1 cellular context compared by ENCODE assay signal in the genomic region with DNA sequence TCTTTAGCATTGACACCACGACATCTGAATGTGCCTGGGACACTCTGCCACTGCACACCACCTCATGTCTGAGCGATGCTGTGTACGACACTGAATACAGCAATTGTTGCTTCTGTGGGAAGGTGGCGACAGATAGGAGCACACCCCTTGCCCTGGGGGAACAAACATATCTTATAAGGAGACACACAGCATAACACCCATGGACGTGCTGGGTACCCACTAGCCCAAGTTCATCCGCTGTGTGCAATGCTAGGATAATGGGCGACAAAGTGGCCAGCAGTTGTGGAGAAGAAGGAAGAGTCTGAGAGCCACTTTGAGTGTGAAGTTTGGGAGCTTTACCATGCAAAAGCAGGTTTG.
TF ChIP-seq lines count a peak whose summit lies in the region.

No MANE protein-coding gene starts in this region.

TF ChIP-seq in GM12878, 131 proteins besides CTCF, POLR2A, EP300 and RAD21 (continued from another document):
- TF ChIP-seq, protein P1, sequence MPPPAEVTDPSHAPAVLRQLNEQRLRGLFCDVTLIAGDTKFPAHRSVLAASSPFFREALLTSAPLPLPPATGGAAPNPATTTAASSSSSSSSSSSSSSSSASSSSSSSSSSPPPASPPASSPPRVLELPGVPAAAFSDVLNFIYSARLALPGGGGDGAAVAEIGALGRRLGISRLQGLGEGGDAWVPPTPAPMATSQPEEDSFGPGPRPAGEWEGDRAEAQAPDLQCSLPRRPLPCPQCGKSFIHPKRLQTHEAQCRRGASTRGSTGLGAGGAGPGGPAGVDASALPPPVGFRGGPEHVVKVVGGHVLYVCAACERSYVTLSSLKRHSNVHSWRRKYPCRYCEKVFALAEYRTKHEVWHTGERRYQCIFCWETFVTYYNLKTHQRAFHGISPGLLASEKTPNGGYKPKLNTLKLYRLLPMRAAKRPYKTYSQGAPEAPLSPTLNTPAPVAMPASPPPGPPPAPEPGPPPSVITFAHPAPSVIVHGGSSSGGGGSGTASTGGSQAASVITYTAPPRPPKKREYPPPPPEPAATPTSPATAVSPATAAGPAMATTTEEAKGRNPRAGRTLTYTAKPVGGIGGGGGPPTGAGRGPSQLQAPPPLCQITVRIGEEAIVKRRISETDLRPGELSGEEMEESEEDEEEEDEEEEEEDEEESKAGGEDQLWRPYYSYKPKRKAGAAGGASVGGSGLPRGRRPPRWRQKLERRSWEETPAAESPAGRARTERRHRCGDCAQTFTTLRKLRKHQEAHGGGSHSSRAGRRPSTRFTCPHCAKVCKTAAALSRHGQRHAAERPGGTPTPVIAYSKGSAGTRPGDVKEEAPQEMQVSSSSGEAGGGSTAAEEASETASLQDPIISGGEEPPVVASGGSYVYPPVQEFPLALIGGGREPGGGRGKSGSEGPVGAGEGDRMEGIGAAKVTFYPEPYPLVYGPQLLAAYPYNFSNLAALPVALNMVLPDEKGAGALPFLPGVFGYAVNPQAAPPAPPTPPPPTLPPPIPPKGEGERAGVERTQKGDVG (CRISPR knock-in tag; IDR thresholded peaks at IDR 0.05) = no peak
- TF ChIP-seq, protein P2, sequence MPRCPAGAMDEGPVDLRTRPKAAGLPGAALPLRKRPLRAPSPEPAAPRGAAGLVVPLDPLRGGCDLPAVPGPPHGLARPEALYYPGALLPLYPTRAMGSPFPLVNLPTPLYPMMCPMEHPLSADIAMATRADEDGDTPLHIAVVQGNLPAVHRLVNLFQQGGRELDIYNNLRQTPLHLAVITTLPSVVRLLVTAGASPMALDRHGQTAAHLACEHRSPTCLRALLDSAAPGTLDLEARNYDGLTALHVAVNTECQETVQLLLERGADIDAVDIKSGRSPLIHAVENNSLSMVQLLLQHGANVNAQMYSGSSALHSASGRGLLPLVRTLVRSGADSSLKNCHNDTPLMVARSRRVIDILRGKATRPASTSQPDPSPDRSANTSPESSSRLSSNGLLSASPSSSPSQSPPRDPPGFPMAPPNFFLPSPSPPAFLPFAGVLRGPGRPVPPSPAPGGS (IDR thresholded peaks at IDR 0.05; ENCODE audit: borderline replicate concordance, insufficient read depth, low read depth, low read length, poor library complexity, severe bottlenecking) = no peak
- TF ChIP-seq MTA2 (IDR thresholded peaks at IDR 0.05; ENCODE audit: low read depth) = no peak
- TF ChIP-seq CBX5 (IDR thresholded peaks at IDR 0.05; ENCODE audit: low read depth) = no peak
- no peak for TF ChIP-seq NR2F1 (conservative IDR thresholded peaks at IDR 0.05)
- TF ChIP-seq IRF4 (IDR thresholded peaks at IDR 0.05; ENCODE audit: low read depth, low read length) = no peak
- TF ChIP-seq KLF5 (IDR thresholded peaks at IDR 0.05; ENCODE audit: partially characterized antibody) = no peak
- TF ChIP-seq ZNF384 (IDR thresholded peaks at IDR 0.05; ENCODE audit: borderline replicate concordance, low read depth, low read length) = no peak
- TF ChIP-seq NRF1 (conservative IDR thresholded peaks at IDR 0.05; ENCODE audit: low read depth, low read length) = no peak
- TF ChIP-seq SUZ12 (IDR thresholded peaks at IDR 0.05; ENCODE audit: unreplicated experiment) = no peak
- TF ChIP-seq, protein P3, sequence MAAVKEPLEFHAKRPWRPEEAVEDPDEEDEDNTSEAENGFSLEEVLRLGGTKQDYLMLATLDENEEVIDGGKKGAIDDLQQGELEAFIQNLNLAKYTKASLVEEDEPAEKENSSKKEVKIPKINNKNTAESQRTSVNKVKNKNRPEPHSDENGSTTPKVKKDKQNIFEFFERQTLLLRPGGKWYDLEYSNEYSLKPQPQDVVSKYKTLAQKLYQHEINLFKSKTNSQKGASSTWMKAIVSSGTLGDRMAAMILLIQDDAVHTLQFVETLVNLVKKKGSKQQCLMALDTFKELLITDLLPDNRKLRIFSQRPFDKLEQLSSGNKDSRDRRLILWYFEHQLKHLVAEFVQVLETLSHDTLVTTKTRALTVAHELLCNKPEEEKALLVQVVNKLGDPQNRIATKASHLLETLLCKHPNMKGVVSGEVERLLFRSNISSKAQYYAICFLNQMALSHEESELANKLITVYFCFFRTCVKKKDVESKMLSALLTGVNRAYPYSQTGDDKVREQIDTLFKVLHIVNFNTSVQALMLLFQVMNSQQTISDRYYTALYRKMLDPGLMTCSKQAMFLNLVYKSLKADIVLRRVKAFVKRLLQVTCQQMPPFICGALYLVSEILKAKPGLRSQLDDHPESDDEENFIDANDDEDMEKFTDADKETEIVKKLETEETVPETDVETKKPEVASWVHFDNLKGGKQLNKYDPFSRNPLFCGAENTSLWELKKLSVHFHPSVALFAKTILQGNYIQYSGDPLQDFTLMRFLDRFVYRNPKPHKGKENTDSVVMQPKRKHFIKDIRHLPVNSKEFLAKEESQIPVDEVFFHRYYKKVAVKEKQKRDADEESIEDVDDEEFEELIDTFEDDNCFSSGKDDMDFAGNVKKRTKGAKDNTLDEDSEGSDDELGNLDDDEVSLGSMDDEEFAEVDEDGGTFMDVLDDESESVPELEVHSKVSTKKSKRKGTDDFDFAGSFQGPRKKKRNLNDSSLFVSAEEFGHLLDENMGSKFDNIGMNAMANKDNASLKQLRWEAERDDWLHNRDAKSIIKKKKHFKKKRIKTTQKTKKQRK (IDR thresholded peaks at IDR 0.05; ENCODE audit: low read depth, low read length) = no peak
- TF ChIP-seq, protein P4, sequence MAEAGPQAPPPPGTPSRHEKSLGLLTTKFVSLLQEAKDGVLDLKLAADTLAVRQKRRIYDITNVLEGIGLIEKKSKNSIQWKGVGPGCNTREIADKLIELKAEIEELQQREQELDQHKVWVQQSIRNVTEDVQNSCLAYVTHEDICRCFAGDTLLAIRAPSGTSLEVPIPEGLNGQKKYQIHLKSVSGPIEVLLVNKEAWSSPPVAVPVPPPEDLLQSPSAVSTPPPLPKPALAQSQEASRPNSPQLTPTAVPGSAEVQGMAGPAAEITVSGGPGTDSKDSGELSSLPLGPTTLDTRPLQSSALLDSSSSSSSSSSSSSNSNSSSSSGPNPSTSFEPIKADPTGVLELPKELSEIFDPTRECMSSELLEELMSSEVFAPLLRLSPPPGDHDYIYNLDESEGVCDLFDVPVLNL (IDR thresholded peaks at IDR 0.05; ENCODE audit: low read depth, low read length) = no peak
- no peak for TF ChIP-seq ZBTB40 (IDR thresholded peaks at IDR 0.05; ENCODE audit: borderline replicate concordance)
- no peak for TF ChIP-seq HDGF (IDR thresholded peaks at IDR 0.05)
